In genomic region chr16:70198230-70198629, GRCh38 we compare ENCODE assay signal across 5 cellular contexts. TPM values are rescaled to one million over a fixed set of nuclear protein-coding genes. Genes with fewer than 3 reads are reported as not detected.
"Had no signal": no experiment of that assay in that cellular context is flagged by ENCODE, and none has a peak within 500 bp of the region (broad histone marks: within the 10 kb centered on the region; RNA-seq: fewer than 3 reads in every experiment).

No MANE protein-coding gene starts in this region.

RNA-seq across cellular contexts. Expression of gene CLEC18C, which starts 24.6 kb away (rescaled TPM):
- total RNA-seq: activated naive CD4-positive, alpha-beta T cell treated with anti-CD3 and anti-CD28 coated beads, Interleukin-2, amount 50 U/mL, for 72 hours; ascending aorta; bronchial epithelial cell; chondrocyte had no signal
- polyA plus RNA-seq: cardiac muscle cell had no signal
